1 cellular context compared by ENCODE assay signal in the genomic region with DNA sequence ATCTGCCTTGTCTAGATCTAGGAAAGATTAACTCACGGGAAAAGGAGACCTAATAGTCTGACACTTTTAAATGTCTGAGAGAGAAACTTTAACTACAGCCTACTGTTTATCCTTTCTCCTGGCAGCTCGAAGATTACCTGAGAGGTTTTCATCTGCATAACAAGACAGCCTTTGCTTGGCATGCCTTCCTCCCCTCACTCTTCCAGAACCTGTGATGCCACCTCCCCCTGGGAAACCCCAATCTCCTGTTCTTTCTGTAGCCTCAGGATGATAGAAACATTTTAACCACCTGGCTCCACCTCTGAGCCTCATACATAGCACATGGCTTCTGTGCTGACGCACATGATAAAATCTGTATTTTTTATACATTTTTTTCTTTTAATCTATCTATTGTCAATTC.
A peak's percentile ranks its signal among the peaks of the same experiment; 100 is the strongest.
TF ChIP-seq lines count a peak whose summit lies in the region.

No MANE protein-coding gene starts in this region.

TF ChIP-seq in H1, 55 proteins besides CTCF, POLR2A, EP300 and RAD21:
- TF ChIP-seq POU5F1 (IDR thresholded peaks at IDR 0.05; ENCODE audit: low read depth, low read length) = no peak
- TF ChIP-seq NANOG (IDR thresholded peaks at IDR 0.05; ENCODE audit: insufficient read depth, low read depth, low read length, poor library complexity, severe bottlenecking) = no peak
- TF ChIP-seq PHF8 (conservative IDR thresholded peaks at IDR 0.05; ENCODE audit: low read depth, low read length) = no peak
- TF ChIP-seq YY1 (IDR thresholded peaks at IDR 0.05; ENCODE audit: low read depth, low read length) = peak; percentile 53; the same call in 1 of the 2 replicates
- TF ChIP-seq, protein P1, sequence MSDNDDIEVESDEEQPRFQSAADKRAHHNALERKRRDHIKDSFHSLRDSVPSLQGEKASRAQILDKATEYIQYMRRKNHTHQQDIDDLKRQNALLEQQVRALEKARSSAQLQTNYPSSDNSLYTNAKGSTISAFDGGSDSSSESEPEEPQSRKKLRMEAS (IDR thresholded peaks at IDR 0.05) = peak; percentile 44; the same call in 1 of the 2 replicates
- TF ChIP-seq SP1 (IDR thresholded peaks at IDR 0.05; ENCODE audit: low read depth, low read length) = 0 out of 2 replicates have a peak, but pooled peaks have one; percentile 25
- no peak for TF ChIP-seq CHD2 (IDR thresholded peaks at IDR 0.05; ENCODE audit: low read length)
